Comparison of ENCODE assay signal across 3 cellular contexts in genomic region chr5:16792278-16793275, GRCh38.
A peak's percentile ranks its signal among the peaks of the same experiment; 100 is the strongest.
TF ChIP-seq lines count a peak whose summit lies in the region.

No MANE protein-coding gene starts in this region.

TF ChIP-seq in SK-N-SH, 30 proteins besides CTCF, POLR2A, EP300 and RAD21:
- TF ChIP-seq USF2 (IDR thresholded peaks at IDR 0.05; ENCODE audit: borderline replicate concordance, low read depth, low read length): no peak
- no peak for TF ChIP-seq NFIC (IDR thresholded peaks at IDR 0.05; ENCODE audit: borderline replicate concordance)
- TF ChIP-seq GATA2 (CRISPR knock-in tag; IDR thresholded peaks at IDR 0.05): peak; percentile 37
- 0 out of 2 replicates have a peak, but pooled peaks have one; percentile 21 for TF ChIP-seq RCOR1 (IDR thresholded peaks at IDR 0.05; ENCODE audit: low read length)
- TF ChIP-seq PBX3 (IDR thresholded peaks at IDR 0.05): no peak
- no peak for TF ChIP-seq GABPA (IDR thresholded peaks at IDR 0.05; ENCODE audit: low read depth)
- TF ChIP-seq MEF2A (IDR thresholded peaks at IDR 0.05; ENCODE audit: borderline replicate concordance, low read depth): no peak
- TF ChIP-seq FOXJ3 (CRISPR knock-in tag; IDR thresholded peaks at IDR 0.05): no peak

TF ChIP-seq in SK-N-SH treated with all-trans-retinoic acid at 6 μM for 48 hours, 23 proteins besides CTCF, POLR2A, EP300 and RAD21:
- TF ChIP-seq CREB5 (CRISPR knock-in tag; IDR thresholded peaks at IDR 0.05; ENCODE audit: low read depth) (no peak), ISL1 (CRISPR knock-in tag; IDR thresholded peaks at IDR 0.05) (no peak), ZC3H10 (CRISPR knock-in tag; IDR thresholded peaks at IDR 0.05) (no peak), OSR1 (CRISPR knock-in tag; IDR thresholded peaks at IDR 0.05) (no peak), TCF4 (CRISPR knock-in tag; IDR thresholded peaks at IDR 0.05; ENCODE audit: borderline replicate concordance) (no peak), PATZ1 (CRISPR knock-in tag; IDR thresholded peaks at IDR 0.05; ENCODE audit: borderline replicate concordance) (no peak), RARB (CRISPR knock-in tag; IDR thresholded peaks at IDR 0.05) (no peak), TSHZ2 (CRISPR knock-in tag; IDR thresholded peaks at IDR 0.05) (no peak), PPARA (CRISPR knock-in tag; IDR thresholded peaks at IDR 0.05; ENCODE audit: borderline replicate concordance) (no peak), ZNF565 (CRISPR knock-in tag; conservative IDR thresholded peaks at IDR 0.05; ENCODE audit: low read depth) (no peak), BACH2 (CRISPR knock-in tag; IDR thresholded peaks at IDR 0.05; ENCODE audit: borderline replicate concordance) (no peak), ZFP3 (CRISPR knock-in tag; IDR thresholded peaks at IDR 0.05) (no peak), GLIS3 (CRISPR knock-in tag; IDR thresholded peaks at IDR 0.05) (no peak), ZNF70 (CRISPR knock-in tag; IDR thresholded peaks at IDR 0.05) (no peak), CSDC2 (CRISPR knock-in tag; IDR thresholded peaks at IDR 0.05) (no peak), ESRRG (CRISPR knock-in tag; IDR thresholded peaks at IDR 0.05) (no peak)

TF ChIP-seq in H1, 55 proteins besides CTCF, POLR2A, EP300 and RAD21:
- no peak for TF ChIP-seq HDAC6 (IDR thresholded peaks at IDR 0.05; ENCODE audit: low read depth, low read length)
- TF ChIP-seq JUND (IDR thresholded peaks at IDR 0.05; ENCODE audit: low read length): no peak
- TF ChIP-seq TAF7 (optimal IDR thresholded peaks at IDR 0.05; ENCODE audit: borderline replicate concordance, low read depth, low read length): no peak
- TF ChIP-seq BACH1 (IDR thresholded peaks at IDR 0.05; ENCODE audit: low read length): no peak
